In the genomic region with DNA sequence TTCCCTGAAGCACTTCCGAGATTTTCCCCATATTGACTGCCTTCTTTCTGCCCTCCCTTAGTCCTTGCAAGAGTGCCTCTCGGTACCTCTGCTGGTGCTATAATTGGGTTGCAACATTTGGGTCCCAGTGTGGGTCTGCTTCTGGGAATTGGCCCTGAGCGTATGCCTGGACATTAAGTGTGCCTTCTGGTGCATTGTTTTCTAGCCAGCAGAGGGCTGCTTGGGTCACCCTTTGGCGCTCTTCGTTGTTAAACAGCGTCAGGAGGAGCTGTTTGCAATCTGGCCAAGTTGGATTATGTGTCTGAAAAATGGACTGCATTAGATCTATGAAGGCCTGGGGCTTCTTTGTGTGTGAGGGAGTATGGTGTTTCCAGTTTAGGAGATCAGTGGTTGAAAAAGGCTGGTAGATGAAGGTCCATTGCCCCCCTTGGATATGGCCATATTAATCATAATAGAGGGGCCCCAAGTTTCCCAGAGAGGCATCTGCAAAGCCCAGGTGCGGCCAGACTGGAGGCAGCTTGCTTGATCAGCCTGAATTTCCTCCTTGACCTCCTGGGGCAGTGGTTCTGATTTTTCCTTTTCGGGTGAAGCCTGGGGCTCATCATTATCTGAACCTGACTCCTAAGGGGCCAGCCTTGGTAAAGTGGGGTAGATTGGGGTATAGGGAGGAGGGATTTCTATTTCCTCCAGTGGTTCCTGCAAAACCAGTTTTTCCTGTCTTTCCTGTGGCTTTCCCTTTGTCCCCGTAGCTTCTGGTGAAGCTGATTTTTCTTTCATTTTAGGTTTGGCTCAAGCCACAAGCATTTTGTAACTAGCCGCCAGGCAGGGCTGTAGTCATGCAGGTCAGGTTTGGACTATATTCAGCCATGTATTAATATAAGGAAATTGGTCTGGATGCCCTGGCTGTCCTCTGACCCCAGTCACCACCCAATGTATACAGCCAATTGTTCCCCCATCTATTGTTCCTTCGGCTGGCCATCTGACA, we compare ENCODE assay signal across 9 cellular contexts.
DNase-seq lines count a peak whose midpoint lies in the region; ATAC-seq and TF ChIP-seq lines count a peak whose summit lies in the region.
"Had no signal": no experiment of that assay in that cellular context is flagged by ENCODE, and none has a peak within 500 bp of the region (broad histone marks: within the 10 kb centered on the region; RNA-seq: fewer than 3 reads in every experiment).

No MANE protein-coding gene starts in this region.

- H3K9me3 ChIP-seq in lung (ENCODE audit: control insufficient read depth in 2 of 2, insufficient read depth in 1 of 2, low read length in 1 of 2) (peaks cover 0 to 6% of the 10 kb centered on the region in 2 donors), SK-N-SH (no peaks in the 10 kb centered on the region)
- H3K9me3 ChIP-seq: SJSA1 had no signal

- CTCF ChIA-PET in SK-N-SH (lab: Yijun Ruan, JAX), result interaction anchor here (1.2 kb wide), 2 partner anchors 110 to 147 kb away, joined by 3 to 4 read pairs; no protein-coding TSS in a partner anchor

- DNase-seq in CD14-positive monocyte (ENCODE audit: low spot score), result no peak
- DNase-seq in NCI-H1417 treated with DMSO at 0.1 percent for 48 hours (lab: John Stamatoyannopoulos, UW), result peak; percentile 14
- peak; percentile 97 for DNase-seq in cerebellar cortex (ENCODE audit: low spot score)
- DNase-seq in lung (ENCODE audit: low spot score), result peak; percentile 54
- DNase-seq in pons (ENCODE audit: low spot score), result no peak
- no peak for DNase-seq in SK-N-SH
- DNase-seq in HCEC 1CT, result no peak

- H3K36me3 ChIP-seq in lung (ENCODE audit: control insufficient read depth in 2 of 2, insufficient read depth in 2 of 2, low read length in 2 of 2), result no peaks in the 10 kb centered on the region
- H3K36me3 ChIP-seq in SK-N-SH (replicated peaks in 1 of 2; ENCODE audit: control insufficient read depth in 1 of 2, insufficient read depth in 2 of 2, low read length in 1 of 2), result no peaks in the 10 kb centered on the region
- H3K36me3 ChIP-seq: SJSA1 had no signal

- no peaks in the 10 kb centered on the region for H3F3A ChIP-seq in SK-N-SH (replicated peaks; ENCODE audit: insufficient read depth)

- no peak for TF ChIP-seq EP300 in SK-N-SH (IDR thresholded peaks at IDR 0.05; ENCODE audit: borderline replicate concordance in 1 of 2, low read depth in 1 of 2, low read length in 1 of 2)

- intact Hi-C loops in CD14-positive monocyte (cut with micrococcal nuclease), result loop anchor here in 1 of 2 donors (5.0 kb wide), 1 partner anchor 120 kb away; no protein-coding TSS in a partner anchor

- H3K9me3 Mint-ChIP-seq in CD14-positive monocyte, result peaks cover 0 to 17% (median 3%) of the 10 kb centered on the region in 7 donors

- H3K79me2 ChIP-seq in SK-N-SH (ENCODE audit: insufficient read depth), result no peaks in the 10 kb centered on the region

- ATAC-seq in lung (ENCODE audit: insufficient read depth, low FRiP score) (no peak), GM19023 (IDR thresholded peaks at IDR 0.05; ENCODE audit: unreplicated experiment) (no peak)

- WGBS in lung, 2 donors, result 57 to 63% methylated on average over 11 of the region's 11 CpGs
- WGBS in SK-N-SH (ENCODE audit: low lambda C conversion rate), result 38% methylated on average over 11 of the region's 11 CpGs

- peak overlapping the region in 1 of 2 donors; percentile 43 for H3K27ac ChIP-seq in lung (ENCODE audit: low read depth in 1 of 2, low read length in 1 of 2)
- H3K27ac ChIP-seq in SK-N-SH (ENCODE audit: low read depth in 2 of 2, low read length in 1 of 2), result no peak overlapping the region
- H3K27ac ChIP-seq: SJSA1 had no signal

- H3K4me1 ChIP-seq in lung (ENCODE audit: control insufficient read depth in 2 of 2, insufficient read depth in 2 of 2, low read length in 2 of 2) (peaks cover 0 to 6% of the 10 kb centered on the region in 2 donors), SK-N-SH (ENCODE audit: control insufficient read depth in 1 of 2, insufficient read depth in 2 of 2, low read depth in 1 of 2, low read length in 1 of 2) (no peaks in the 10 kb centered on the region)

- H3K4me3 Mint-ChIP-seq in CD14-positive monocyte, result peak overlapping the region; percentile 4 to 64

- TF ChIP-seq CTCF in CD14-positive monocyte (IDR thresholded peaks at IDR 0.05) (no peak), lung (IDR thresholded peaks at IDR 0.05; ENCODE audit: control extremely low read depth, extremely low read depth) (no peak), SK-N-SH (IDR thresholded peaks at IDR 0.05) (no peak)

- POLR2A ChIA-PET in SK-N-SH (lab: Yijun Ruan, JAX), result no interaction called here

- H3K4me1 Mint-ChIP-seq in CD14-positive monocyte, result peaks cover 67% of the 10 kb centered on the region

- H3K27me3 ChIP-seq in lung (ENCODE audit: control insufficient read depth, insufficient read depth) (no peaks in the 10 kb centered on the region), SK-N-SH (ENCODE audit: insufficient read depth) (no peaks in the 10 kb centered on the region; the same call in 1 of the 2 replicates)
- H3K27me3 ChIP-seq: SJSA1 had no signal

- no peak overlapping the region for H3K9ac ChIP-seq in SK-N-SH

- H4K20me1 ChIP-seq in SK-N-SH (ENCODE audit: insufficient read depth), result no peaks in the 10 kb centered on the region

- H3K9me2 ChIP-seq in SK-N-SH, result no peaks in the 10 kb centered on the region

- H2AFZ ChIP-seq in SK-N-SH (ENCODE audit: low read depth), result no peak overlapping the region

- H3K4me3 ChIP-seq in lung (no peak overlapping the region), SK-N-SH (ENCODE audit: low read depth in 2 of 2, low read length in 1 of 2) (no peak overlapping the region)
- H3K4me3 ChIP-seq: SJSA1 had no signal

- H3K36me3 Mint-ChIP-seq in CD14-positive monocyte, result peaks cover 2 to 4% of the 10 kb centered on the region in 2 donors

- no peak for TF ChIP-seq RAD21 in SK-N-SH (IDR thresholded peaks at IDR 0.05; ENCODE audit: low read length)

- peak overlapping the region; percentile 94 to 99 (median 96) for H3K27ac Mint-ChIP-seq in CD14-positive monocyte

- no peak overlapping the region for H3K4me2 ChIP-seq in SK-N-SH

- peaks cover 0 to 3% (median 0%) of the 10 kb centered on the region in 3 donors for H3K27me3 Mint-ChIP-seq in CD14-positive monocyte (ENCODE audit: low read depth in 3 of 3)

TF ChIP-seq in SK-N-SH, 30 proteins besides CTCF, POLR2A, EP300 and RAD21 (continues in another document):
- TF ChIP-seq GABPA (IDR thresholded peaks at IDR 0.05; ENCODE audit: low read depth) (no peak), YY1 (IDR thresholded peaks at IDR 0.05; ENCODE audit: low read depth) (no peak), POLR2AphosphoS5 (IDR thresholded peaks at IDR 0.05; ENCODE audit: low read depth, low read length) (no peak), RXRA (IDR thresholded peaks at IDR 0.05; ENCODE audit: borderline replicate concordance, low read depth) (no peak), FOXJ3 (CRISPR knock-in tag; IDR thresholded peaks at IDR 0.05) (no peak)
- TF ChIP-seq, protein P1, sequence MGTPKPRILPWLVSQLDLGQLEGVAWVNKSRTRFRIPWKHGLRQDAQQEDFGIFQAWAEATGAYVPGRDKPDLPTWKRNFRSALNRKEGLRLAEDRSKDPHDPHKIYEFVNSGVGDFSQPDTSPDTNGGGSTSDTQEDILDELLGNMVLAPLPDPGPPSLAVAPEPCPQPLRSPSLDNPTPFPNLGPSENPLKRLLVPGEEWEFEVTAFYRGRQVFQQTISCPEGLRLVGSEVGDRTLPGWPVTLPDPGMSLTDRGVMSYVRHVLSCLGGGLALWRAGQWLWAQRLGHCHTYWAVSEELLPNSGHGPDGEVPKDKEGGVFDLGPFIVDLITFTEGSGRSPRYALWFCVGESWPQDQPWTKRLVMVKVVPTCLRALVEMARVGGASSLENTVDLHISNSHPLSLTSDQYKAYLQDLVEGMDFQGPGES (IDR thresholded peaks at IDR 0.05; ENCODE audit: low read depth, low read length), result no peak
- TF ChIP-seq, protein P2, sequence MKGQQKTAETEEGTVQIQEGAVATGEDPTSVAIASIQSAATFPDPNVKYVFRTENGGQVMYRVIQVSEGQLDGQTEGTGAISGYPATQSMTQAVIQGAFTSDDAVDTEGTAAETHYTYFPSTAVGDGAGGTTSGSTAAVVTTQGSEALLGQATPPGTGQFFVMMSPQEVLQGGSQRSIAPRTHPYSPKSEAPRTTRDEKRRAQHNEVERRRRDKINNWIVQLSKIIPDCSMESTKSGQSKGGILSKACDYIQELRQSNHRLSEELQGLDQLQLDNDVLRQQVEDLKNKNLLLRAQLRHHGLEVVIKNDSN (IDR thresholded peaks at IDR 0.05; ENCODE audit: borderline replicate concordance, low read depth), result no peak
- TF ChIP-seq, protein P3, sequence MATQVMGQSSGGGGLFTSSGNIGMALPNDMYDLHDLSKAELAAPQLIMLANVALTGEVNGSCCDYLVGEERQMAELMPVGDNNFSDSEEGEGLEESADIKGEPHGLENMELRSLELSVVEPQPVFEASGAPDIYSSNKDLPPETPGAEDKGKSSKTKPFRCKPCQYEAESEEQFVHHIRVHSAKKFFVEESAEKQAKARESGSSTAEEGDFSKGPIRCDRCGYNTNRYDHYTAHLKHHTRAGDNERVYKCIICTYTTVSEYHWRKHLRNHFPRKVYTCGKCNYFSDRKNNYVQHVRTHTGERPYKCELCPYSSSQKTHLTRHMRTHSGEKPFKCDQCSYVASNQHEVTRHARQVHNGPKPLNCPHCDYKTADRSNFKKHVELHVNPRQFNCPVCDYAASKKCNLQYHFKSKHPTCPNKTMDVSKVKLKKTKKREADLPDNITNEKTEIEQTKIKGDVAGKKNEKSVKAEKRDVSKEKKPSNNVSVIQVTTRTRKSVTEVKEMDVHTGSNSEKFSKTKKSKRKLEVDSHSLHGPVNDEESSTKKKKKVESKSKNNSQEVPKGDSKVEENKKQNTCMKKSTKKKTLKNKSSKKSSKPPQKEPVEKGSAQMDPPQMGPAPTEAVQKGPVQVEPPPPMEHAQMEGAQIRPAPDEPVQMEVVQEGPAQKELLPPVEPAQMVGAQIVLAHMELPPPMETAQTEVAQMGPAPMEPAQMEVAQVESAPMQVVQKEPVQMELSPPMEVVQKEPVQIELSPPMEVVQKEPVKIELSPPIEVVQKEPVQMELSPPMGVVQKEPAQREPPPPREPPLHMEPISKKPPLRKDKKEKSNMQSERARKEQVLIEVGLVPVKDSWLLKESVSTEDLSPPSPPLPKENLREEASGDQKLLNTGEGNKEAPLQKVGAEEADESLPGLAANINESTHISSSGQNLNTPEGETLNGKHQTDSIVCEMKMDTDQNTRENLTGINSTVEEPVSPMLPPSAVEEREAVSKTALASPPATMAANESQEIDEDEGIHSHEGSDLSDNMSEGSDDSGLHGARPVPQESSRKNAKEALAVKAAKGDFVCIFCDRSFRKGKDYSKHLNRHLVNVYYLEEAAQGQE (IDR thresholded peaks at IDR 0.05; ENCODE audit: low read depth, low read length), result no peak

Comparison
In these comparisons a context has a peak if more than half of its experiments do, and no peak if none do; other contexts are left out.
1. DNase-seq: peak in NCI-H1417 treated with DMSO at 0.1 percent for 48 hours (single experiment), cerebellar cortex (single experiment) and lung (single experiment); none in CD14-positive monocyte (single experiment), pons (single experiment), SK-N-SH (single experiment) and HCEC 1CT (single experiment).